13 cellular contexts compared by ENCODE assay signal in the genomic region with DNA sequence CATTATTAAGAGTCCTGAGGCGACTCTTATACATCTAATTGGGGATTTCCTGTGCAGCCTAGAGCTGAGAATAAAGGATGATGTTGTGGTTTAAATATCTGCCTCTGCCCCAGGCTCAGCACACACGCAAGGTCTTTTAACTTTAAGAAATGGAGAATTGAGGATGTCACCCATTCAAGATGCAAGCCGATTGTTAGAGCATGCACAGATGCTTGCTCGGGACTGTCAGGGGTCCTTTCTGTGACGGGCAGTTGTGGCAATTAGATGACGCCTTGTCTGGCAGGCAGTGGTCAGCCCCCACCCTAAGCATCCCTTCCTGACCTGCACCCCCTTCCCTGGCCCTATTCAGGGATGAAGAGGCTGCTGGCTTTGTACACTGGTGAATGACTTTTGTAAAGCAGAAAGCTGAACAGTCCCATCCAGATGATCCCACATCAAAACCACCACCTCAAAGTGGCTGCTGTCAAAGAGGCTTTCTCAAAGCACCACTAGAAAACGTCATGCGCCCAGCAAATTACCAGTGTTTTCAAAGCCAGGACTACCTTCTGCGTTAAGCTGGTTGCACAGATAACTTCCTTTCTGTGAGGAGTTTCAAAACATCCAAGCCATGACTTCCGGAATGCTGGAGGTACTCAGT.
DNase-seq lines count a peak whose midpoint lies in the region; ATAC-seq and TF ChIP-seq lines count a peak whose summit lies in the region.
"Had no signal": no experiment of that assay in that cellular context is flagged by ENCODE, and none has a peak within 500 bp of the region (broad histone marks: within the 10 kb centered on the region; RNA-seq: fewer than 3 reads in every experiment).

No MANE protein-coding gene starts in this region.

- no peak overlapping the region for H2AFZ ChIP-seq in Loucy (ENCODE audit: low read length)

- no peak for ATAC-seq in HG02870 (IDR thresholded peaks at IDR 0.05; ENCODE audit: unreplicated experiment)

- peak overlapping the region; percentile 72 for H3K4me2 ChIP-seq in Loucy (ENCODE audit: low read depth, low read length, poor library complexity, severe bottlenecking)

- no peaks in the 10 kb centered on the region for H3K36me3 ChIP-seq in Loucy (ENCODE audit: insufficient read depth, low read length)
- H3K36me3 ChIP-seq in effector memory CD4-positive, alpha-beta T cell (ENCODE audit: control insufficient read depth, insufficient read depth, low read length) = no peaks in the 10 kb centered on the region
- H3K36me3 ChIP-seq: thoracic aorta had no signal

- peak; percentile 46 to 62 for DNase-seq in activated CD4-positive, alpha-beta T cell treated with anti-CD3 and anti-CD28 coated beads, Interleukin-2, amount 50 U/mL, for 48 hours
- DNase-seq in effector memory CD4-positive, alpha-beta T cell = peak; percentile 73 to 83 (median 78)
- DNase-seq in stimulated activated CD8-positive, alpha-beta memory T cell treated with anti-CD3 and anti-CD28 coated beads, Interleukin-4, amount 100 ng/mL, for 4 hours (ENCODE audit: low read depth in 2 of 2, low spot score in 1 of 2) = peak; percentile 36 to 54
- DNase-seq in NCI-H82 treated with DMSO at 0.1 percent for 48 hours (lab: John Stamatoyannopoulos, UW; ENCODE audit: unreplicated experiment) (no peak), NCI-H526 (lab: John Stamatoyannopoulos, UW) (no peak), COR-L47 (lab: John Stamatoyannopoulos, UW) (no peak)
- DNase-seq: HCEC 1CT, IMR-90, T1000 had no signal

- peak overlapping the region; percentile 6 for H3K4me3 ChIP-seq in Loucy (ENCODE audit: low read length, poor library complexity, severe bottlenecking)
- no peak overlapping the region for H3K4me3 ChIP-seq in effector memory CD4-positive, alpha-beta T cell (ENCODE audit: insufficient read depth, low read depth, low read length, poor library complexity, severe bottlenecking)
- H3K4me3 ChIP-seq: thoracic aorta had no signal

- H3K4me1 ChIP-seq in Loucy (ENCODE audit: insufficient read depth, low read length, poor library complexity, severe bottlenecking) = peaks cover 40% of the 10 kb centered on the region
- H3K4me1 ChIP-seq in effector memory CD4-positive, alpha-beta T cell (ENCODE audit: control insufficient read depth, insufficient read depth, low read length, poor library complexity, severe bottlenecking) = peaks cover 46% of the 10 kb centered on the region

- no peaks in the 10 kb centered on the region for H3K27me3 ChIP-seq in Loucy (ENCODE audit: insufficient read depth, low read length, poor library complexity, severe bottlenecking)
- no peaks in the 10 kb centered on the region for H3K27me3 ChIP-seq in effector memory CD4-positive, alpha-beta T cell (replicated peaks; ENCODE audit: control insufficient read depth, insufficient read depth, low read length, poor library complexity, severe bottlenecking)

- H3K79me2 ChIP-seq in Loucy (ENCODE audit: insufficient read depth, low read length) = no peaks in the 10 kb centered on the region

- peak overlapping the region; percentile 71 for H3K27ac ChIP-seq in effector memory CD4-positive, alpha-beta T cell (ENCODE audit: insufficient read depth, low read length, poor library complexity, severe bottlenecking)
- H3K27ac ChIP-seq: epithelial cell of prostate, thoracic aorta had no signal

- peaks cover 11% of the 10 kb centered on the region; the same call in 1 of the 2 replicates for H3F3A ChIP-seq in Loucy (ENCODE audit: low read depth)

- no peaks in the 10 kb centered on the region for H3K9me3 ChIP-seq in Loucy (ENCODE audit: insufficient read depth, low read depth, low read length)
- no peaks in the 10 kb centered on the region for H3K9me3 ChIP-seq in effector memory CD4-positive, alpha-beta T cell (ENCODE audit: control insufficient read depth, low read length)
- H3K9me3 ChIP-seq: thoracic aorta had no signal

- H3K9me2 ChIP-seq in Loucy (replicated peaks; ENCODE audit: low read depth, low read length) = no peaks in the 10 kb centered on the region

- no peak overlapping the region for H3K9ac ChIP-seq in Loucy (ENCODE audit: low read depth, low read length, poor library complexity, severe bottlenecking)

- TF ChIP-seq CTCF in Loucy (conservative IDR thresholded peaks at IDR 0.05; ENCODE audit: low read length) = no peak

- H4K20me1 ChIP-seq in Loucy (ENCODE audit: insufficient read depth, low read length, poor library complexity, severe bottlenecking) = no peaks in the 10 kb centered on the region

Comparison
In these comparisons a context has a peak if more than half of its experiments do, and no peak if none do; other contexts are left out.
1. DNase-seq: peak in activated CD4-positive, alpha-beta T cell treated with anti-CD3 and anti-CD28 coated beads, Interleukin-2, amount 50 U/mL, for 48 hours (2 of 2), effector memory CD4-positive, alpha-beta T cell (3 of 3) and stimulated activated CD8-positive, alpha-beta memory T cell treated with anti-CD3 and anti-CD28 coated beads, Interleukin-4, amount 100 ng/mL, for 4 hours (2 of 2); none in NCI-H82 treated with DMSO at 0.1 percent for 48 hours (single experiment), NCI-H526 (0 of 2) and COR-L47 (single experiment).